In the genomic region with DNA sequence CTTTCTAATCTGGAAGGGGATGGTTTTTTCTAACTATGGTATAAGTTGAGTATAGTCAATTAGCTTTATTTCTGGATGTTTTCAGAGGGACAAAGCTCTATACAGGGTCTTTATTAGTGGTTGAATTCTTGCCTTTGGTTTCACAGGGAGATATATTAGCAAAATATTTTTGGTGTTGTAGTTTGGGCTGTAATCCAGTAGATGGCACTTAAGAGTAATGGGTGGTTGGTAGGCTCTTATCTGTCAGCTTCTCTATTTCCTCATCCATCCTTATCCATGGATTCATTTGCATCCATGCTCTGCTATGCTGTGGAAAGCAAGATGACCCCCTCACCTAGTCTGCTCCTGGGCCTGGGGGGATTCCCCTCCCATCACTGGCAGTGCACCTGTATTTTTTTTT, we compare ENCODE assay signal across 9 cellular contexts.
DNase-seq lines count a peak whose midpoint lies in the region; ATAC-seq and TF ChIP-seq lines count a peak whose summit lies in the region.
"Had no signal": no experiment of that assay in that cellular context is flagged by ENCODE, and none has a peak within 500 bp of the region (broad histone marks: within the 10 kb centered on the region; RNA-seq: fewer than 3 reads in every experiment).

No MANE protein-coding gene starts in this region.

- TF ChIP-seq CTCF in GM10248 (IDR thresholded peaks at IDR 0.05; ENCODE audit: control extremely low read depth, extremely low read depth, low read depth, missing control alignments), result peak; percentile 31

- ATAC-seq in HG03159 (IDR thresholded peaks at IDR 0.05; ENCODE audit: unreplicated experiment) (peak; percentile 70), GM21737 (IDR thresholded peaks at IDR 0.05; ENCODE audit: unreplicated experiment) (no peak), HG02678 (IDR thresholded peaks at IDR 0.05; ENCODE audit: unreplicated experiment) (no peak)

- POLR2A ChIA-PET in GM10248 (lab: Yijun Ruan, JAX), result no interaction called here

- CTCF ChIA-PET in GM10248 (lab: Yijun Ruan, JAX), result interaction anchor here (1.2 to 1.6 kb wide), 3 partner anchors 12 to 341 kb away, joined by 3 read pairs; no protein-coding TSS in a partner anchor

- DNase-seq in GM10248 (ENCODE audit: extremely low spot score) (no peak), OCI-M1 (lab: John Stamatoyannopoulos, UW) (peak; percentile 64), iPS-NIHi11 (ENCODE audit: low spot score) (peak; percentile 21), NCI-H2196 (lab: John Stamatoyannopoulos, UW; ENCODE audit: unreplicated experiment) (no peak), amniotic stem cell (lab: John Stamatoyannopoulos, UW) (no peak)
- DNase-seq: nucleus accumbens had no signal

Comparison
In these comparisons a context has a peak if more than half of its experiments do, and no peak if none do; other contexts are left out.
1. DNase-seq: peak in OCI-M1 (single experiment) and iPS-NIHi11 (single experiment); none in GM10248 (single experiment), NCI-H2196 (single experiment) and amniotic stem cell (single experiment).